In genomic region chr6:2120912-2121311, GRCh38 we compare ENCODE assay signal across 39 cellular contexts.
"Had no signal": no experiment of that assay in that cellular context is flagged by ENCODE, and none has a peak within 500 bp of the region (broad histone marks: within the 10 kb centered on the region; RNA-seq: fewer than 3 reads in every experiment).

No MANE protein-coding gene starts in this region.

- H3K4me3 Mint-ChIP-seq: activated naive CD4-positive, alpha-beta T cell treated with anti-CD3 and anti-CD28 coated beads for 36 hours; activated naive CD4-positive, alpha-beta T cell treated with anti-CD3 and anti-CD28 coated beads, Interleukin-2, amount 10 ng/mL, durations not matched to agents 7 days and 5 days; activated naive CD4-positive, alpha-beta T cell treated with anti-CD3 and anti-CD28 coated beads, Interleukin-2, amount 50 U/mL, for 24 hours; activated naive CD8-positive, alpha-beta T cell; activated naive CD8-positive, alpha-beta T cell treated with anti-CD3 and anti-CD28 coated beads for 36 hours; activated naive CD8-positive, alpha-beta T cell treated with anti-CD3 and anti-CD28 coated beads, Interleukin-2, amount 10 ng/mL, durations not matched to agents 7 days and 5 days; activated naive CD8-positive, alpha-beta T cell treated with anti-CD3 and anti-CD28 coated beads, Interleukin-2, amount 50 U/mL, for 24 hours; activated T-cell treated with anti-CD3 and anti-CD28 coated beads, Interleukin-2, amount 50 U/mL, for 24 hours; activated T-cell treated with anti-CD3 and anti-CD28 coated beads, Interleukin-2, amount 50 U/mL, for 4 hours; activated T-cell treated with anti-CD3 and anti-CD28 coated beads, Interleukin-2, amount 50 U/mL, for 72 hours; activated T-helper 1 cell treated with anti-CD3 and anti-CD28 coated beads, Interleukin-12 subunit alpha, Interleukin-12 subunit beta, Interleukin-2, Interleukin-4 antibody, amounts not matched to agents 30 ng/mL and 10 ng/mL and 1 ng/mL, durations not matched to agents 14 hours and 24 hours and 36 hours; brain; central memory CD8-positive, alpha-beta T cell had no signal

- H3K27ac ChIP-seq: adrenal gland, ascending aorta, body of pancreas, brain microvascular endothelial cell, breast epithelium, cardiac muscle cell had no signal

- H3K27me3 Mint-ChIP-seq: activated naive CD4-positive, alpha-beta T cell treated with anti-CD3 and anti-CD28 coated beads, Interleukin-2, amount 10 ng/mL, durations not matched to agents 7 days and 5 days; activated naive CD4-positive, alpha-beta T cell treated with anti-CD3 and anti-CD28 coated beads, Interleukin-2, amount 50 U/mL, for 24 hours; activated naive CD8-positive, alpha-beta T cell; activated naive CD8-positive, alpha-beta T cell treated with anti-CD3 and anti-CD28 coated beads for 36 hours; activated naive CD8-positive, alpha-beta T cell treated with anti-CD3 and anti-CD28 coated beads, Interleukin-2, amount 10 ng/mL, durations not matched to agents 7 days and 5 days; activated naive CD8-positive, alpha-beta T cell treated with anti-CD3 and anti-CD28 coated beads, Interleukin-2, amount 50 U/mL, for 24 hours; activated T-cell treated with anti-CD3 and anti-CD28 coated beads, Interleukin-2, amount 50 U/mL, for 24 hours; central memory CD8-positive, alpha-beta T cell had no signal

- FAIRE-seq: astrocyte had no signal

- H3K27ac Mint-ChIP-seq: activated naive CD4-positive, alpha-beta T cell treated with anti-CD3 and anti-CD28 coated beads for 36 hours; activated naive CD4-positive, alpha-beta T cell treated with anti-CD3 and anti-CD28 coated beads, Interleukin-2, amount 10 ng/mL, durations not matched to agents 7 days and 5 days; activated naive CD4-positive, alpha-beta T cell treated with anti-CD3 and anti-CD28 coated beads, Interleukin-2, amount 50 U/mL, for 24 hours; activated naive CD4-positive, alpha-beta T cell treated with anti-CD3 and anti-CD28 coated beads, Interleukin-2, amount 50 U/mL, for 72 hours; activated naive CD8-positive, alpha-beta T cell; activated naive CD8-positive, alpha-beta T cell treated with anti-CD3 and anti-CD28 coated beads, Interleukin-2, amount 10 ng/mL, durations not matched to agents 7 days and 5 days; activated naive CD8-positive, alpha-beta T cell treated with anti-CD3 and anti-CD28 coated beads, Interleukin-2, amount 50 U/mL, for 24 hours; activated T-cell treated with anti-CD3 and anti-CD28 coated beads, Interleukin-2, amount 50 U/mL, for 24 hours; activated T-cell treated with anti-CD3 and anti-CD28 coated beads, Interleukin-2, amount 50 U/mL, for 72 hours; activated T-helper 1 cell treated with anti-CD3 and anti-CD28 coated beads, Interleukin-12 subunit alpha, Interleukin-12 subunit beta, Interleukin-2, Interleukin-4 antibody, amounts not matched to agents 30 ng/mL and 10 ng/mL and 1 ng/mL, durations not matched to agents 14 hours and 24 hours and 36 hours; activated T-helper 2 cell treated with anti-CD3 and anti-CD28 coated beads, Interferon-gamma antibody, Interleukin-2, Interleukin-4, amounts not matched to agents 10 μg/mL and 5 μg/mL and 100 μg/mL, durations not matched to agents 14 hours and 24 hours and 36 hours; brain had no signal

- H3K4me1 ChIP-seq: adrenal gland, breast epithelium had no signal

- H3K36me3 ChIP-seq: adrenal gland, ascending aorta, brain microvascular endothelial cell, breast epithelium, cardiac muscle cell had no signal

- H3K36me3 Mint-ChIP-seq: brain had no signal

- H3K4me3 ChIP-seq: adrenal gland, ascending aorta, body of pancreas, breast epithelium, cardiac muscle cell had no signal

- H3K27me3 ChIP-seq: adrenal gland, ascending aorta, body of pancreas, brain microvascular endothelial cell, breast epithelium, cardiac muscle cell had no signal

- H3K4me1 Mint-ChIP-seq: activated naive CD4-positive, alpha-beta T cell treated with anti-CD3 and anti-CD28 coated beads, Interleukin-2, amount 10 ng/mL, durations not matched to agents 7 days and 5 days; activated naive CD4-positive, alpha-beta T cell treated with anti-CD3 and anti-CD28 coated beads, Interleukin-2, amount 50 U/mL, for 24 hours; brain had no signal

- H3K9me3 ChIP-seq: adrenal gland, ascending aorta, body of pancreas, breast epithelium had no signal

- H3K9me3 Mint-ChIP-seq: activated naive CD4-positive, alpha-beta T cell treated with anti-CD3 and anti-CD28 coated beads for 36 hours; activated naive CD4-positive, alpha-beta T cell treated with anti-CD3 and anti-CD28 coated beads, Interleukin-2, amount 10 ng/mL, durations not matched to agents 7 days and 5 days; activated naive CD4-positive, alpha-beta T cell treated with anti-CD3 and anti-CD28 coated beads, Interleukin-2, amount 50 U/mL, for 24 hours; activated naive CD4-positive, alpha-beta T cell treated with anti-CD3 and anti-CD28 coated beads, Interleukin-2, amount 50 U/mL, for 72 hours; activated naive CD8-positive, alpha-beta T cell treated with anti-CD3 and anti-CD28 coated beads for 36 hours; activated naive CD8-positive, alpha-beta T cell treated with anti-CD3 and anti-CD28 coated beads, Interleukin-2, amount 10 ng/mL, durations not matched to agents 7 days and 5 days; activated naive CD8-positive, alpha-beta T cell treated with anti-CD3 and anti-CD28 coated beads, Interleukin-2, amount 50 U/mL, for 24 hours; activated T-cell treated with anti-CD3 and anti-CD28 coated beads, Interleukin-2, amount 50 U/mL, for 24 hours; activated T-cell treated with anti-CD3 and anti-CD28 coated beads, Interleukin-2, amount 50 U/mL, for 4 hours; activated T-cell treated with anti-CD3 and anti-CD28 coated beads, Interleukin-2, amount 50 U/mL, for 72 hours; activated T-helper 1 cell treated with anti-CD3 and anti-CD28 coated beads, Interleukin-12 subunit alpha, Interleukin-12 subunit beta, Interleukin-2, Interleukin-4 antibody, amounts not matched to agents 30 ng/mL and 10 ng/mL and 1 ng/mL, durations not matched to agents 14 hours and 24 hours and 36 hours; activated T-helper 2 cell treated with anti-CD3 and anti-CD28 coated beads, Interferon-gamma antibody, Interleukin-2, Interleukin-4, amounts not matched to agents 10 μg/mL and 5 μg/mL and 100 μg/mL, durations not matched to agents 14 hours and 24 hours and 36 hours; brain; central memory CD8-positive, alpha-beta T cell had no signal

- ATAC-seq: activated naive CD4-positive, alpha-beta T cell treated with anti-CD3 and anti-CD28 coated beads, Interleukin-2, amount 50 U/mL, for 72 hours; activated naive CD8-positive, alpha-beta T cell treated with anti-CD3 and anti-CD28 coated beads, Interleukin-2, amount 50 U/mL, for 24 hours; activated T-cell treated with anti-CD3 and anti-CD28 coated beads, Interleukin-2, amount 50 U/mL, for 4 hours; activated T-cell treated with anti-CD3 and anti-CD28 coated beads, Interleukin-2, amount 50 U/mL, for 72 hours; body of pancreas had no signal

- DNase-seq: activated effector memory CD4-positive, alpha-beta T cell treated with anti-CD3 and anti-CD28 coated beads, Interleukin-2, amount 50 U/mL, for 16 hours; activated effector memory CD4-positive, alpha-beta T cell treated with Interleukin-2 at 50 U/mL for 16 hours; activated gamma-delta T cell; activated gamma-delta T cell treated with Interleukin-2 at 50 U/mL for 16 hours; activated naive CD4-positive, alpha-beta T cell; activated naive CD4-positive, alpha-beta T cell treated with anti-CD3 and anti-CD28 coated beads for 36 hours; activated naive CD4-positive, alpha-beta T cell treated with anti-CD3 and anti-CD28 coated beads, Interleukin-2, amount 10 ng/mL, durations not matched to agents 7 days and 5 days; activated naive CD4-positive, alpha-beta T cell treated with anti-CD3 and anti-CD28 coated beads, Interleukin-2, amount 50 U/mL, for 16 hours; activated naive CD4-positive, alpha-beta T cell treated with Interleukin-2 at 50 U/mL for 16 hours; activated naive CD8-positive, alpha-beta T cell treated with anti-CD3 and anti-CD28 coated beads for 36 hours; activated naive CD8-positive, alpha-beta T cell treated with anti-CD3 and anti-CD28 coated beads, Interleukin-2, amount 10 ng/mL, durations not matched to agents 7 days and 5 days; activated naive CD8-positive, alpha-beta T cell treated with anti-CD3 and anti-CD28 coated beads, Interleukin-2, amount 50 U/mL, for 24 hours; activated T-cell treated with anti-CD3 and anti-CD28 coated beads for 4 hours; activated T-cell treated with anti-CD3 and anti-CD28 coated beads, Interleukin-2, amount 50 U/mL, for 1 hour; activated T-cell treated with anti-CD3 and anti-CD28 coated beads, Interleukin-2, amount 50 U/mL, for 24 hours; activated T-cell treated with anti-CD3 and anti-CD28 coated beads, Interleukin-2, amount 50 U/mL, for 4 hours; activated T-cell treated with anti-CD3 and anti-CD28 coated beads, Interleukin-2, amount 50 U/mL, for 48 hours; activated T-cell treated with anti-CD3 and anti-CD28 coated beads, Interleukin-2, amount 50 U/mL, for 72 hours; adrenal gland; amniotic stem cell; amygdala; anterior cingulate cortex; aorta; body of pancreas; brain microvascular endothelial cell; caudate nucleus; central memory CD4-positive, alpha-beta T cell; cerebellar nuclear complex had no signal
